10 cellular contexts compared by ENCODE assay signal in the genomic region with DNA sequence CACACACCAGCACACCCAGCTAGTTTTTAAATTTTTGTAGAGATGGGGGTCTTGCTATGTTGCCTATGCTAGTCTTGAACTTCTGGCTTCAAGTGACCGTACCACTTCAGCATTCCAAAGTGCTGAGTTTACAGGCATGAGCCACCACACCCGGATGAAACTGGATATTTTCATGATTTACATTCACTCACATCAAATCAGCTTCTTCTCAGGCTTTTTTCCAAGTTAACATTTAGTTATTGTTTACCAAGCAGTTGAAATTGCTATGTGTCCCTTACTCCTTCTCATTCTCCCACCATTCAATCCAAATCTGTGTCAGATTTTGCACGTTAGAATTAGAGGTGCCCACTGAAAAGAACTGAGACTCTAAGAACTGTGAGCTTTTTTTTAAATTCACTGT. TPM values are rescaled to one million over a fixed set of nuclear protein-coding genes. Genes with fewer than 3 reads are reported as not detected.
DNase-seq lines count a peak whose midpoint lies in the region; ATAC-seq, FAIRE-seq and TF ChIP-seq lines count a peak whose summit lies in the region.
"Had no signal": no experiment of that assay in that cellular context is flagged by ENCODE, and none has a peak within 500 bp of the region (broad histone marks: within the 10 kb centered on the region; RNA-seq: fewer than 3 reads in every experiment).

No MANE protein-coding gene starts in this region.

- H3K9me3 ChIP-seq in right atrium auricular region = no peaks in the 10 kb centered on the region
- no peaks in the 10 kb centered on the region for H3K9me3 ChIP-seq in left lung

- no peak for TF ChIP-seq CTCF in right atrium auricular region (IDR thresholded peaks at IDR 0.05)
- no peak for TF ChIP-seq CTCF in brain (conservative IDR thresholded peaks at IDR 0.05)
- TF ChIP-seq CTCF in left lung (IDR thresholded peaks at IDR 0.05) = no peak

- H3K36me3 Mint-ChIP-seq in brain = peaks cover 49% of the 10 kb centered on the region

- H3K27me3 ChIP-seq in right atrium auricular region (no peaks in the 10 kb centered on the region), left lung (no peaks in the 10 kb centered on the region)

- H3K4me1 Mint-ChIP-seq in brain = peaks cover 15% of the 10 kb centered on the region

- intact Hi-C loops in Right ventricle myocardium superior (cut with DNase I) (no loop called here), left lung (cut with DNase I) (no loop called here)

- FAIRE-seq in urothelium cell line (lab: Jason Lieb, UNC) = no peak

- H3K27me3 Mint-ChIP-seq in brain = no peaks in the 10 kb centered on the region

- peaks cover 0 to 20% of the 10 kb centered on the region in 2 donors for H3K4me1 ChIP-seq in right atrium auricular region
- H3K4me1 ChIP-seq in left lung = peaks cover 19 to 20% of the 10 kb centered on the region in 2 donors

- H3K4me3 ChIP-seq in right atrium auricular region (no peak overlapping the region), left lung (no peak overlapping the region)

- peak overlapping the region; percentile 54 to 76 for H3K27ac ChIP-seq in right atrium auricular region
- peak overlapping the region; percentile 59 to 75 for H3K27ac ChIP-seq in left lung

- no peak for ATAC-seq in Right ventricle myocardium superior (ENCODE audit: poor library complexity)
- ATAC-seq in left lung = peak; percentile 67
- ATAC-seq in HG03378 (IDR thresholded peaks at IDR 0.05; ENCODE audit: unreplicated experiment) = no peak

- no peaks in the 10 kb centered on the region for H3K9me3 Mint-ChIP-seq in brain

- peak overlapping the region in 4 of 5 experiments; percentile 51 to 93 (median 88) for H3K27ac Mint-ChIP-seq in brain

- H3K36me3 ChIP-seq in right atrium auricular region (peaks cover 15% of the 10 kb centered on the region), left lung (peaks cover 0 to 21% of the 10 kb centered on the region in 2 donors)

- DNase-seq in right atrium auricular region (ENCODE audit: low spot score) (no peak), Right ventricle myocardium superior (no peak), left lung (no peak), urothelium cell line (ENCODE audit: low spot score) (peak; percentile 32), COLO829 (ENCODE audit: low spot score) (no peak), GOT3 (lab: John Stamatoyannopoulos, UW) (no peak)
- DNase-seq: activated CD8-positive, alpha-beta memory T cell treated with anti-CD3 and anti-CD28 coated beads for 24 hours; COR-L47 had no signal

- H3K4me3 Mint-ChIP-seq in brain = peak overlapping the region in 2 of 5 experiments; percentile 18 to 22

RNA-seq across cellular contexts. Expression of a gene that starts 18.3 kb away (rescaled TPM):
- total RNA-seq in right atrium auricular region (10 to 100 TPM; 13.3 to 25.3 TPM), Right ventricle myocardium superior (19.0 TPM), left lung (10 to 100 TPM; 40.8 to 55.3 TPM)
- polyA plus RNA-seq in brain (ENCODE audit: insufficient read depth, low read depth, low replicate concordance) = 12.2 TPM

RNA-seq across cellular contexts. Expression of a gene that starts 33.4 kb away (rescaled TPM):
- total RNA-seq in right atrium auricular region (10 to 100 TPM; 15.5 to 21.5 TPM), Right ventricle myocardium superior (7.0 TPM), left lung (10 to 100 TPM; 11.4 to 12.0 TPM)
- 271 TPM for polyA plus RNA-seq in brain (ENCODE audit: insufficient read depth, low read depth, low replicate concordance)

RNA-seq across cellular contexts. Expression of a gene that starts 35.8 kb away (rescaled TPM):
- 10 to 100 TPM; 14.9 to 22.4 TPM for total RNA-seq in right atrium auricular region
- total RNA-seq in Right ventricle myocardium superior = 17.9 TPM
- polyA plus RNA-seq in brain (ENCODE audit: insufficient read depth, low read depth, low replicate concordance) = 17.9 TPM
- total RNA-seq in left lung = 10 to 100 TPM; 41.8 to 53.1 TPM

RNA-seq across cellular contexts. Expression of a gene that starts 41.4 kb away (rescaled TPM):
- total RNA-seq in right atrium auricular region = 10 to 100 TPM; 13.4 to 25.9 TPM
- total RNA-seq in Right ventricle myocardium superior = 22.5 TPM
- polyA plus RNA-seq in brain (ENCODE audit: insufficient read depth, low read depth, low replicate concordance) = 24.1 TPM
- total RNA-seq in left lung = 10 to 100 TPM; 38.2 to 39.3 TPM

RNA-seq across cellular contexts. Expression of a gene that starts 48.6 kb away (rescaled TPM):
- total RNA-seq in right atrium auricular region (not detected), Right ventricle myocardium superior (not detected), left lung (not detected)
- polyA plus RNA-seq in brain (ENCODE audit: insufficient read depth, low read depth, low replicate concordance) = not detected
